Comparison of ENCODE assay signal across 7 cellular contexts in the genomic region with DNA sequence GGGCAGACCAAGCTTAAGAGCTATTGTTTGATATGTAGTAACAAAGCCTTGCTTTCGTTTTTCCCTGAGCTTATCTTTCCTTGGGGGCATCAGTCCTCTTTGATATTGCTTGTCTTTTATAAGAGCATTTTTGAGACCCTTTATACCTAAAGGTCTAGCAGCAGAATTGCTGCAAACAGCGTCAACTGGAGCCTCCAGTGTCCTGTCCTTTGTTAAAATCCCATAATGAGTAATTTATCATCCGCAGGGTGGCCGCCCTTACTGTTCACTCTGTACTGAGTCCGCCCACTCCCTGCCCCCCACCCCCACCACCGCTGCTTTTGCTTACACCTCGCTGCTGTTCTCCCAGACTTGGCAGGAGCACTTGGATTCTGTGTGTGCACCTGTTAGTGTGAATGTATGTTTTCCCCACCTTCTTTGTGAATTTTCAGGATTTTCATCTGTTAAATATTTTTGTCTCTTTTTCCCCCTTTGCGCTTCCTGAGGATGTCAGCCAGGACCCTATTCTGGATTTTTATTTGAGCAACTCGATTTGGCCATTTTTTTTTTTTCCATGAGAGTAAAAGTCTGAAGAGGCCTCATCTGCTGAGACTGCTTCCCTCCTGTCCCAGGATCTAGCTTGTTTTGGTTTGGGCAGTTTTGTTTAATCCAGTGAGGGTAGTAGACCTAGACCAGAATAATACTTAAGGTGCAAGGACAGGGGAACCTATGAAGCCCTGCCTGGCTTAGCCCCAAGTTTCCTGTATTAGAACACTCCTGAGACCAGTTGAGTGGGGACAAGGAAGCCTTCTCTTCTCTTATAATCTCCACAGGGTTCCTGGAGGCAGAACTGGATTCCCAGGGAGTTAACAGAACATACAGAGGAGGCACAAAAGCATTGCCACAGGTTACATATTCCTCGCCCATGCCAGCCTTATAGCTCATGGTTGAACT. TPM values are rescaled to one million over a fixed set of nuclear protein-coding genes. Genes with fewer than 3 reads are reported as not detected.
DNase-seq lines count a peak whose midpoint lies in the region; ATAC-seq and TF ChIP-seq lines count a peak whose summit lies in the region.

No MANE protein-coding gene starts in this region.

- WGBS in hepatocyte (ENCODE audit: low lambda C conversion rate, missing lambda C conversion rate), result 49% methylated on average over 10 of the region's 10 CpGs
- 29 to 39% (median 30%) methylated on average over 10 of the region's 10 CpGs for WGBS in stomach, 5 donors

- H3K9me3 ChIP-seq in SK-N-MC (ENCODE audit: low read depth, low read length) (no peaks in the 10 kb centered on the region), hepatocyte (ENCODE audit: low read depth) (no peaks in the 10 kb centered on the region), stomach (no peaks in the 10 kb centered on the region)

- intact Hi-C loops in stomach (cut with DNase I; ENCODE audit: low total_unique reads), result no loop called here

- no peak for TF ChIP-seq EP300 in stomach (IDR thresholded peaks at IDR 0.05)

- H3K79me2 ChIP-seq in hepatocyte, result peaks cover 48% of the 10 kb centered on the region

- H3K36me3 ChIP-seq in SK-N-MC (ENCODE audit: insufficient read depth, low read length), result no peaks in the 10 kb centered on the region
- H3K36me3 ChIP-seq in hepatocyte (replicated peaks; ENCODE audit: insufficient read depth, low read depth), result no peaks in the 10 kb centered on the region
- peaks cover 12 to 35% (median 31%) of the 10 kb centered on the region in 4 donors for H3K36me3 ChIP-seq in stomach

- H3K4me3 ChIP-seq in SK-N-MC (no peak overlapping the region), hepatocyte (no peak overlapping the region), stomach (peak overlapping the region in 1 of 4 donors; percentile 30)

- H3K27ac ChIP-seq in SK-N-MC (peak overlapping the region; percentile 5; the same call in 1 of the 2 replicates), hepatocyte (peak overlapping the region; percentile 93), stomach (peak overlapping the region; percentile 88 to 94 (median 90))

- DNase-seq in HT-29 (ENCODE audit: low spot score) (peak; percentile 30), SK-N-MC (ENCODE audit: low read depth, low spot score) (no peak), hepatocyte (ENCODE audit: low spot score) (no peak), stomach (no peak), LoVo (ENCODE audit: low spot score) (no peak)
- DNase-seq in stimulated activated CD4-positive, alpha-beta T cell treated with anti-CD3 and anti-CD28 coated beads, Interleukin-2, amount 100 ng/mL, for 24 hours, result no peak

- H3K4me2 ChIP-seq in hepatocyte, result peak overlapping the region; percentile 57

- no peaks in the 10 kb centered on the region for H3K9me2 ChIP-seq in hepatocyte (replicated peaks; ENCODE audit: insufficient read depth)

- TF ChIP-seq CTCF in hepatocyte (IDR thresholded peaks at IDR 0.05; ENCODE audit: poor library complexity) (no peak), stomach (IDR thresholded peaks at IDR 0.05) (no peak)

- no peaks in the 10 kb centered on the region for H3K27me3 ChIP-seq in hepatocyte
- no peaks in the 10 kb centered on the region for H3K27me3 ChIP-seq in stomach

- no peak overlapping the region for H2AFZ ChIP-seq in hepatocyte

- H4K20me1 ChIP-seq in hepatocyte (ENCODE audit: insufficient read depth, poor library complexity, severe bottlenecking), result no peaks in the 10 kb centered on the region

- no peak for ATAC-seq in GM19035 (IDR thresholded peaks at IDR 0.05; ENCODE audit: unreplicated experiment)

- H3K9ac ChIP-seq in SK-N-MC (ENCODE audit: insufficient read length), result no peak overlapping the region

- H3K4me1 ChIP-seq in hepatocyte (ENCODE audit: insufficient read depth) (peaks cover 47% of the 10 kb centered on the region), stomach (peaks cover 70 to 78% (median 77%) of the 10 kb centered on the region in 4 donors)

- no peak for TF ChIP-seq POLR2A in stomach (IDR thresholded peaks at IDR 0.05)

RNA-seq across cellular contexts. Expression of a gene that starts 8.1 kb away (rescaled TPM):
- 29.8 and 30.4 TPM in 2 replicates for total RNA-seq in HT-29 (2014; rRNA removed; shearing (Covaris generic))
- 32.8 and 38.6 TPM in 2 replicates for total RNA-seq in hepatocyte
- 33.3 and 53.7 TPM in 2 replicates for polyA plus RNA-seq in hepatocyte
- total RNA-seq in stomach, result 100 to 1,000 TPM in 1 of 5 donors, 10 to 100 TPM in 3, 1 to 10 TPM in 1; 8.4 to 154 (median 16.4) TPM
- 10 to 100 TPM in 2 of 3 donors, 1 to 10 TPM in 1; 7.9 to 11.0 (median 10.2) TPM for polyA plus RNA-seq in stomach

RNA-seq across cellular contexts. Expression of a gene that starts 26.6 kb away (rescaled TPM):
- total RNA-seq in HT-29 (2014; rRNA removed; shearing (Covaris generic)), result 0.63 and 1.5 TPM in 2 replicates
- not detected in 2 replicates for total RNA-seq in hepatocyte
- polyA plus RNA-seq in hepatocyte, result 1.8 and 4.0 TPM in 2 replicates
- 1 to 10 TPM in 1 of 5 donors, under 1 TPM in 1, not detected in 3; 0.92 to 1.8 TPM for total RNA-seq in stomach
- 1 to 10 TPM; 1.4 to 4.7 (median 2.3) TPM for polyA plus RNA-seq in stomach

RNA-seq across cellular contexts. Expression of a gene that starts 38.8 kb away (rescaled TPM):
- 58.1 and 72.9 TPM in 2 replicates for total RNA-seq in HT-29 (2014; rRNA removed; shearing (Covaris generic))
- total RNA-seq in hepatocyte (34.0 and 40.3 TPM in 2 replicates), stomach (100 to 1,000 TPM in 3 of 5 donors, 10 to 100 TPM in 2; 23.7 to 263 (median 154) TPM)
- polyA plus RNA-seq in hepatocyte (105 and 129 TPM in 2 replicates), stomach (10 to 100 TPM; 23.5 to 39.5 (median 26.0) TPM)

RNA-seq across cellular contexts. Expression of a gene that starts 39.0 kb away (rescaled TPM):
- 0.29 and 0.36 TPM in 2 replicates for total RNA-seq in HT-29 (2014; rRNA removed; shearing (Covaris generic))
- total RNA-seq in hepatocyte (1.1 and 1.4 TPM in 2 replicates), stomach (under 1 TPM in 3 of 5 donors, not detected in 2; 0.37 to 0.45 (median 0.43) TPM)
- polyA plus RNA-seq in hepatocyte (0.49 and 1.6 TPM in 2 replicates), stomach (under 1 TPM in 2 of 3 donors, not detected in 1; 0.44 to 0.88 TPM)

RNA-seq across cellular contexts. Expression of a gene that starts 55.0 kb away (rescaled TPM):
- total RNA-seq in HT-29 (2014; rRNA removed; shearing (Covaris generic)), result 4.7 and 5.2 TPM in 2 replicates
- total RNA-seq in hepatocyte (64.2 and 90.0 TPM in 2 replicates), stomach (100 to 1,000 TPM in 1 of 5 donors, 10 to 100 TPM in 4; 15.8 to 129 (median 37.8) TPM)
- polyA plus RNA-seq in hepatocyte (249 and 343 TPM in 2 replicates), stomach (10 to 100 TPM; 15.6 to 25.0 (median 18.6) TPM)

Comparison
In these comparisons a context has a peak if more than half of its experiments do, and no peak if none do; other contexts are left out.
1. H3K27ac ChIP-seq: peak in every context shown above with its lines; median percentile 93 in hepatocyte; 90 in stomach; 5 in SK-N-MC.